In the genomic region with DNA sequence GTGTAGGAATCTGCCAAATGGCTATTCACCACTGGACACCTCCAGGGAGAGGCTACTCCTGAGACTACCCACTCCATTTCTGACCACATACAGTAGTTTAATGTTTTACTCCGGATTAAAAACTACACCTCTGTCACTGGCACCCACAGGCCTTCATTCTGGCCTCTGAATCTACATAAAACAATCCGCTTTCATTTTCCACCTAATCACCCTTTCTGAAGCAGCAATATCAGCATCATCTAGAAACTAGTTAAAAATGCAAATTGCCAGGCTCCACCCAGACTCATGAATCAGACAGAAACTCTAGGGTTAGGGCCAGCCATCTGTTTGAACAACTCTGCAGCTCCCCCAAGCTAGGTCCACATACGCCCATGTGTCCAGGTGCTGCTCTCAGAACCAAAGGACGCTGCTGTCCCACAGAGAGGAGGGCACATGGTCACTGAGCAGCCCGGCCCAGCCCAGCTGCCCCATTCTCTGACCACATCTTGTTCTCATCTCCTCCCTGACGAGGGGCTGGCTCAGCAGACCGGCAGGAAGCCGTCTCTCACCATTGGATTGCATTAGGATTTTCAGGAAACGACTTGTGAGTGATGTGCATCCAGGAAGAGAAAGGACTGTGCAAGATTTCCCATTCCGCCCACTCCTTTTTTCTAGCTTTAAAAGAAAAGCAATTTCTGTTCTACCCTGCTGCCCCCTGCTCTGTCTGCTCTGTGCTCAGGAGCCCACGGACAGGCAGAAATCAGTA, we compare ENCODE assay signal across 8 cellular contexts. TPM values are rescaled to one million over a fixed set of nuclear protein-coding genes. Genes with fewer than 3 reads are reported as not detected.
DNase-seq lines count a peak whose midpoint lies in the region; ATAC-seq and TF ChIP-seq lines count a peak whose summit lies in the region.

No MANE protein-coding gene starts in this region.

- H3K36me3 ChIP-seq in SU-DHL-6 (ENCODE audit: low read length) = peaks cover 13% of the 10 kb centered on the region; the same call in 1 of the 2 replicates
- H3K36me3 ChIP-seq in brain microvascular endothelial cell (replicated peaks) = peaks cover 20% of the 10 kb centered on the region
- H3K36me3 ChIP-seq in mesodermal cell (ENCODE audit: control insufficient read depth, insufficient read depth, low read length) = peaks cover 75% of the 10 kb centered on the region

- in situ Hi-C loops in brain microvascular endothelial cell (cut with HindIII; ENCODE audit: low pct_ligation_motif_present, low sequenced_read_pairs) = no loop called here

- H3K4me2 ChIP-seq in SU-DHL-6 (ENCODE audit: low read depth, low read length, poor library complexity, severe bottlenecking) = no peak overlapping the region

- H3K27ac Mint-ChIP-seq in type B pancreatic cell = peak overlapping the region; percentile 14

- 63 to 69% methylated on average over 8 to 9 of the region's 11 CpGs for WGBS in mesodermal cell (ENCODE audit: insufficient coverage in 2 of 2), 2 experiments

- H3K4me1 ChIP-seq in mesodermal cell (ENCODE audit: control insufficient read depth, insufficient read depth, low read length, poor library complexity, severe bottlenecking) = peaks cover 51% of the 10 kb centered on the region

- no peaks in the 10 kb centered on the region for H3K9me2 ChIP-seq in SU-DHL-6 (replicated peaks; ENCODE audit: insufficient read depth, low read length)

- no peak for TF ChIP-seq CTCF in SU-DHL-6 (IDR thresholded peaks at IDR 0.05; ENCODE audit: insufficient read depth, low read length, poor library complexity, severe bottlenecking)
- TF ChIP-seq CTCF in brain microvascular endothelial cell (IDR thresholded peaks at IDR 0.05; ENCODE audit: low read depth, low read length, missing control alignments) = peak; percentile 7
- no peak for TF ChIP-seq CTCF in type B pancreatic cell (conservative IDR thresholded peaks at IDR 0.05)

- H3F3A ChIP-seq in SU-DHL-6 (ENCODE audit: insufficient read depth) = 0 out of 2 replicates have a peak, but pooled peaks cover 3% of the 10 kb centered on the region

- DNase-seq in brain microvascular endothelial cell (peak; percentile 72), type B pancreatic cell (ENCODE audit: extremely low spot score, unreplicated experiment) (no peak), MV-4-11 (lab: John Stamatoyannopoulos, UW) (no peak), NCI-H146 (lab: John Stamatoyannopoulos, UW) (no peak)

- H3K4me3 ChIP-seq in SU-DHL-6 (ENCODE audit: insufficient read depth, low read length, poor library complexity, severe bottlenecking) (no peak overlapping the region), brain microvascular endothelial cell (ENCODE audit: low read depth, low read length) (peak overlapping the region; percentile 3), mesodermal cell (ENCODE audit: extremely low read depth, insufficient read depth, low read length, poor library complexity, severe bottlenecking) (no peak overlapping the region)

- no peak overlapping the region for H3K9ac ChIP-seq in SU-DHL-6 (ENCODE audit: low read length)

- H3K9me3 Mint-ChIP-seq in type B pancreatic cell = no peaks in the 10 kb centered on the region

- H3K36me3 Mint-ChIP-seq in type B pancreatic cell = peaks cover 3% of the 10 kb centered on the region

- H3K27me3 ChIP-seq in SU-DHL-6 (ENCODE audit: low read length) (no peaks in the 10 kb centered on the region), brain microvascular endothelial cell (replicated peaks) (no peaks in the 10 kb centered on the region)

- H4K20me1 ChIP-seq in SU-DHL-6 (ENCODE audit: low read depth, low read length) = peaks cover 4% of the 10 kb centered on the region; the same call in 1 of the 2 replicates

- peaks cover 3% of the 10 kb centered on the region for H3K27me3 Mint-ChIP-seq in type B pancreatic cell

- peaks cover 82% of the 10 kb centered on the region for H3K79me2 ChIP-seq in SU-DHL-6 (ENCODE audit: insufficient read depth, low read length)

- H3K9me3 ChIP-seq in SU-DHL-6 (ENCODE audit: insufficient read depth, low read length) (no peaks in the 10 kb centered on the region), mesodermal cell (ENCODE audit: control insufficient read depth, low read length) (no peaks in the 10 kb centered on the region)

- peak; percentile 96 for ATAC-seq in GM18511 (IDR thresholded peaks at IDR 0.05; ENCODE audit: unreplicated experiment)
- ATAC-seq in HG02763 (IDR thresholded peaks at IDR 0.05; ENCODE audit: unreplicated experiment) = peak; percentile 96

- H2AFZ ChIP-seq in SU-DHL-6 (ENCODE audit: low read depth, low read length, severe bottlenecking) = no peak overlapping the region

- peak overlapping the region; percentile 0; the same call in 1 of the 2 replicates for H3K27ac ChIP-seq in SU-DHL-6 (ENCODE audit: low read depth, low read length)
- peak overlapping the region; percentile 89 for H3K27ac ChIP-seq in brain microvascular endothelial cell
- H3K27ac ChIP-seq in mesodermal cell (ENCODE audit: low read depth, low read length, severe bottlenecking) = peak overlapping the region; percentile 77

- peak overlapping the region; percentile 40 for H3K4me3 Mint-ChIP-seq in type B pancreatic cell

- peaks cover 15% of the 10 kb centered on the region for H3K4me1 Mint-ChIP-seq in type B pancreatic cell (ENCODE audit: unreplicated experiment)

RNA-seq across cellular contexts. Expression of a gene that starts 34.7 kb away (rescaled TPM):
- 122 TPM for polyA plus RNA-seq in mesodermal cell (2013, experiment 1 of 2)
- 104 TPM for polyA plus RNA-seq in mesodermal cell (2013, experiment 2 of 2)
- 9.3 and 15.8 TPM in 2 replicates for total RNA-seq in type B pancreatic cell (ENCODE audit: low replicate concordance)

Comparison
In these comparisons a context has a peak if more than half of its experiments do, and no peak if none do; other contexts are left out.
1. H3K27ac ChIP-seq: peak in every context shown above with its lines; median percentile 89 in brain microvascular endothelial cell; 77 in mesodermal cell; 0 in SU-DHL-6.